7 cellular contexts compared by ENCODE assay signal in the genomic region with DNA sequence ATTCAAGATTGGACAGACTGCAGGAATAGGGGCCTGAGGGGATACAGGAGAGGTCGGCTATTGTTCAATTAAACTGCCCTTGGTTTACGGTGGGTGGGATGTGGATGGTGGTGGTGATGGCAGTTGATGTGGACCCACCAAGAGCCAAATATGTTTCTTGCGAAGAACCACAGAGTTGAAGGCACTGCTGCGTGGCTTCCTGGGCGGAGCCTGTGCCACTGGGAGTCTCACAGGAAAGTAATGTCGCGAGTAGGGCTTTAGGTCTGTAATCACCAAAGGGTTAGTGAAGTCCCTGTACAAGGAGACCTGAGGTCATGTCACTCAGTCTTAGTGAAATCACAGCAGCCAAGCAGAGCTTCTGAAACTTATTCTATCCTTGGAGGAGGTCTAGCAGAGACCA. TPM values are rescaled to one million over a fixed set of nuclear protein-coding genes. Genes with fewer than 3 reads are reported as not detected.
DNase-seq lines count a peak whose midpoint lies in the region; ATAC-seq and TF ChIP-seq lines count a peak whose summit lies in the region.
"Not testable (repeated sequence)": the region's sequence is repeated elsewhere in the genome, so short reads cannot be mapped to it uniquely, and the experiment has no call there.

No MANE protein-coding gene starts in this region.

- not testable (repeated sequence) for H3K27ac Mint-ChIP-seq in activated CD4-positive, alpha-beta memory T cell treated with anti-CD3 and anti-CD28 coated beads for 36 hours; activated naive CD4-positive, alpha-beta T cell treated with anti-CD3 and anti-CD28 coated beads, Interleukin-2, amount 10 ng/mL, durations not matched to agents 7 days and 5 days
- H3K27ac Mint-ChIP-seq in naive B cell, result peak overlapping the region; percentile 41 to 96 (median 88)

- H3K4me1 ChIP-seq in BLaER1 (peaks cover 62% of the 10 kb centered on the region), Loucy (ENCODE audit: insufficient read depth, low read length, poor library complexity, severe bottlenecking) (peaks cover 10% of the 10 kb centered on the region)

- not testable (repeated sequence) for H3K9me3 Mint-ChIP-seq in activated CD4-positive, alpha-beta memory T cell treated with anti-CD3 and anti-CD28 coated beads for 36 hours; activated naive CD4-positive, alpha-beta T cell treated with anti-CD3 and anti-CD28 coated beads, Interleukin-2, amount 10 ng/mL, durations not matched to agents 7 days and 5 days; naive B cell

- ATAC-seq in naive B cell (ENCODE audit: low read depth in 2 of 2), result peak; percentile 62 to 63

- H3K4me3 Mint-ChIP-seq in activated CD4-positive, alpha-beta memory T cell treated with anti-CD3 and anti-CD28 coated beads for 36 hours; activated naive CD4-positive, alpha-beta T cell treated with anti-CD3 and anti-CD28 coated beads, Interleukin-2, amount 10 ng/mL, durations not matched to agents 7 days and 5 days: not testable (repeated sequence)
- peak overlapping the region; percentile 39 to 89 (median 80) for H3K4me3 Mint-ChIP-seq in naive B cell

- not testable (repeated sequence) for H3K9me2 ChIP-seq in Loucy (replicated peaks; ENCODE audit: low read depth, low read length); SU-DHL-6 (replicated peaks; ENCODE audit: insufficient read depth, low read length)

- DNase-seq in GM06990 (ENCODE audit: extremely low read depth, insufficient read length) (peak; percentile 28), naive B cell (peak; percentile 20)
- DNase-seq in activated CD4-positive, alpha-beta memory T cell treated with anti-CD3 and anti-CD28 coated beads for 36 hours, result peak; percentile 12
- peak; percentile 30 for DNase-seq in activated naive CD4-positive, alpha-beta T cell treated with anti-CD3 and anti-CD28 coated beads, Interleukin-2, amount 10 ng/mL, durations not matched to agents 7 days and 5 days

- H3K4me2 ChIP-seq in BLaER1, result peak overlapping the region; percentile 92
- H3K4me2 ChIP-seq in Loucy (ENCODE audit: low read depth, low read length, poor library complexity, severe bottlenecking), result peak overlapping the region; percentile 51
- H3K4me2 ChIP-seq in SU-DHL-6 (ENCODE audit: low read depth, low read length, poor library complexity, severe bottlenecking), result peak overlapping the region; percentile 67

- H3K9ac ChIP-seq in BLaER1; Loucy (ENCODE audit: low read depth, low read length, poor library complexity, severe bottlenecking): not testable (repeated sequence)
- peak overlapping the region; percentile 46 for H3K9ac ChIP-seq in SU-DHL-6 (ENCODE audit: low read length)

- not testable (repeated sequence) for H3K9me3 ChIP-seq in BLaER1; Loucy (ENCODE audit: insufficient read depth, low read depth, low read length); SU-DHL-6 (ENCODE audit: insufficient read depth, low read length)

- not testable (repeated sequence) for TF ChIP-seq CTCF in GM06990 (IDR thresholded peaks at IDR 0.05; ENCODE audit: insufficient read depth, low read length, poor library complexity, severe bottlenecking); Loucy (conservative IDR thresholded peaks at IDR 0.05; ENCODE audit: low read length); SU-DHL-6 (IDR thresholded peaks at IDR 0.05; ENCODE audit: insufficient read depth, low read length, poor library complexity, severe bottlenecking)

- intact Hi-C loops in activated CD4-positive, alpha-beta memory T cell treated with anti-CD3 and anti-CD28 coated beads for 36 hours (cut with micrococcal nuclease), result not testable (repeated sequence)

- H3K27ac ChIP-seq in BLaER1 (peak overlapping the region; percentile 82), SU-DHL-6 (ENCODE audit: low read depth, low read length) (peak overlapping the region; percentile 95)

- not testable (repeated sequence) for H3K36me3 ChIP-seq in BLaER1; GM06990 (ENCODE audit: control insufficient read depth, insufficient read depth, low read length); Loucy (ENCODE audit: insufficient read depth, low read length); SU-DHL-6 (ENCODE audit: low read length)

- H4K20me1 ChIP-seq in BLaER1; Loucy (ENCODE audit: insufficient read depth, low read length, poor library complexity, severe bottlenecking); SU-DHL-6 (ENCODE audit: low read depth, low read length): not testable (repeated sequence)

- not testable (repeated sequence) for H3K27me3 ChIP-seq in BLaER1; GM06990 (replicated peaks; ENCODE audit: control insufficient read depth, insufficient read depth, low read length); Loucy (ENCODE audit: insufficient read depth, low read length, poor library complexity, severe bottlenecking); SU-DHL-6 (ENCODE audit: low read length)

- not testable (repeated sequence) for H3F3A ChIP-seq in Loucy (ENCODE audit: low read depth)
- peaks cover 35% of the 10 kb centered on the region for H3F3A ChIP-seq in SU-DHL-6 (ENCODE audit: insufficient read depth)

- H3K4me3 ChIP-seq in BLaER1; GM06990 (replicated peaks; ENCODE audit: low read depth, low read length); Loucy (ENCODE audit: low read length, poor library complexity, severe bottlenecking): not testable (repeated sequence)
- peak overlapping the region; percentile 30 for H3K4me3 ChIP-seq in SU-DHL-6 (ENCODE audit: insufficient read depth, low read length, poor library complexity, severe bottlenecking)

- CTCF ChIA-PET in activated CD4-positive, alpha-beta memory T cell treated with anti-CD3 and anti-CD28 coated beads for 36 hours (lab: Charles Lee); activated naive CD4-positive, alpha-beta T cell treated with anti-CD3 and anti-CD28 coated beads, Interleukin-2, amount 10 ng/mL, durations not matched to agents 7 days and 5 days (lab: Charles Lee): not testable (repeated sequence)

- H3K27me3 Mint-ChIP-seq in activated CD4-positive, alpha-beta memory T cell treated with anti-CD3 and anti-CD28 coated beads for 36 hours; naive B cell: not testable (repeated sequence)
- H3K27me3 Mint-ChIP-seq in activated naive CD4-positive, alpha-beta T cell treated with anti-CD3 and anti-CD28 coated beads, Interleukin-2, amount 10 ng/mL, durations not matched to agents 7 days and 5 days, result peaks cover 17% of the 10 kb centered on the region

- not testable (repeated sequence) for H3K79me2 ChIP-seq in Loucy (ENCODE audit: insufficient read depth, low read length); SU-DHL-6 (ENCODE audit: insufficient read depth, low read length)

- POLR2A ChIA-PET in activated CD4-positive, alpha-beta memory T cell treated with anti-CD3 and anti-CD28 coated beads for 36 hours (lab: Charles Lee), result not testable (repeated sequence)

- H3K36me3 Mint-ChIP-seq in activated CD4-positive, alpha-beta memory T cell treated with anti-CD3 and anti-CD28 coated beads for 36 hours; activated naive CD4-positive, alpha-beta T cell treated with anti-CD3 and anti-CD28 coated beads, Interleukin-2, amount 10 ng/mL, durations not matched to agents 7 days and 5 days; naive B cell: not testable (repeated sequence)

- not testable (repeated sequence) for H3K4me1 Mint-ChIP-seq in activated CD4-positive, alpha-beta memory T cell treated with anti-CD3 and anti-CD28 coated beads for 36 hours (ENCODE audit: low read depth); activated naive CD4-positive, alpha-beta T cell treated with anti-CD3 and anti-CD28 coated beads, Interleukin-2, amount 10 ng/mL, durations not matched to agents 7 days and 5 days
- peaks cover 36 to 59% (median 39%) of the 10 kb centered on the region in 3 donors for H3K4me1 Mint-ChIP-seq in naive B cell

- peak overlapping the region; percentile 16; the same call in 1 of the 2 replicates for H2AFZ ChIP-seq in Loucy (ENCODE audit: low read length)
- not testable (repeated sequence) for H2AFZ ChIP-seq in SU-DHL-6 (ENCODE audit: low read depth, low read length, severe bottlenecking)

RNA-seq across cellular contexts. Expression of gene FAHD2B, which starts 46.2 kb away (rescaled TPM):
- 10 to 100 TPM; 30.2 to 32.5 TPM for total RNA-seq in activated CD4-positive, alpha-beta memory T cell treated with anti-CD3 and anti-CD28 coated beads for 36 hours
- 1 to 10 TPM; 4.8 to 9.3 (median 5.9) TPM for polyA plus RNA-seq in naive B cell (ENCODE audit: low read depth in 6 of 6)
